ENCODE assay signal across 8 cellular contexts in genomic region chr22:21652547-21653545, GRCh38. TPM values are rescaled to one million over a fixed set of nuclear protein-coding genes. Genes with fewer than 3 reads are reported as not detected.
DNase-seq lines count a peak whose midpoint lies in the region; ATAC-seq and TF ChIP-seq lines count a peak whose summit lies in the region.

No MANE protein-coding gene starts in this region.

- 38% methylated on average over 40 of the region's 40 CpGs for WGBS in thymus

- peaks cover 31% of the 10 kb centered on the region for H3K4me1 Mint-ChIP-seq in T-helper 2 cell treated with Interferon-gamma antibody and Interleukin-4, amounts not matched to agents 5 μg/mL and 100 μg/mL, for 36 hours (ENCODE audit: low read depth)

- no peaks in the 10 kb centered on the region for H3K9me3 Mint-ChIP-seq in T-helper 2 cell treated with Interferon-gamma antibody and Interleukin-4, amounts not matched to agents 5 μg/mL and 100 μg/mL, for 36 hours

- no peak for ATAC-seq in HG03039 (IDR thresholded peaks at IDR 0.05; ENCODE audit: unreplicated experiment)

- H3K27ac ChIP-seq in VCaP (peak overlapping the region; percentile 68; the same call in 1 of the 2 replicates), thymus (ENCODE audit: low read depth) (no peak overlapping the region)

- no peaks in the 10 kb centered on the region for H3K9me3 ChIP-seq in iPS-18c (ENCODE audit: control insufficient read depth, insufficient read depth, low read length)
- no peaks in the 10 kb centered on the region for H3K9me3 ChIP-seq in thymus (ENCODE audit: control insufficient read depth)

- H3K4me1 ChIP-seq in thymus (ENCODE audit: control insufficient read depth, insufficient read depth, low read length), result peaks cover 18% of the 10 kb centered on the region

- no peaks in the 10 kb centered on the region for H3K27me3 Mint-ChIP-seq in T-helper 2 cell treated with Interferon-gamma antibody and Interleukin-4, amounts not matched to agents 5 μg/mL and 100 μg/mL, for 36 hours (ENCODE audit: low read depth)

- peak overlapping the region; percentile 60 for H3K27ac Mint-ChIP-seq in T-helper 2 cell treated with Interferon-gamma antibody and Interleukin-4, amounts not matched to agents 5 μg/mL and 100 μg/mL, for 36 hours

- H3K36me3 ChIP-seq in thymus (ENCODE audit: control insufficient read depth, insufficient read depth), result peaks cover 3% of the 10 kb centered on the region

- H3K27me3 ChIP-seq in thymus (ENCODE audit: control insufficient read depth, insufficient read depth), result no peaks in the 10 kb centered on the region

- H3K4me3 ChIP-seq in iPS-18c (ENCODE audit: insufficient read depth, low read depth, low read length) (peak overlapping the region; percentile 91), thymus (ENCODE audit: low read length) (peak overlapping the region; percentile 46)

- DNase-seq in T-helper 2 cell treated with Interferon-gamma antibody and Interleukin-4, amounts not matched to agents 5 μg/mL and 100 μg/mL, for 36 hours (ENCODE audit: low spot score), result no peak
- DNase-seq in T-helper 2 cell (no peak), NCI-H2227 (lab: John Stamatoyannopoulos, UW; ENCODE audit: unreplicated experiment) (no peak), NCI-H1417 treated with DMSO at 0.1 percent for 48 hours (lab: John Stamatoyannopoulos, UW) (no peak)

- H3K36me3 Mint-ChIP-seq in T-helper 2 cell treated with Interferon-gamma antibody and Interleukin-4, amounts not matched to agents 5 μg/mL and 100 μg/mL, for 36 hours (ENCODE audit: low read depth), result peaks cover 17% of the 10 kb centered on the region

- TF ChIP-seq CTCF in VCaP (conservative IDR thresholded peaks at IDR 0.05), result no peak

- peak overlapping the region; percentile 92 for H3K4me3 Mint-ChIP-seq in T-helper 2 cell treated with Interferon-gamma antibody and Interleukin-4, amounts not matched to agents 5 μg/mL and 100 μg/mL, for 36 hours

RNA-seq across cellular contexts. Expression of gene SDF2L1, which starts 10.7 kb away (rescaled TPM):
- 22.8 TPM for polyA plus RNA-seq in thymus

RNA-seq across cellular contexts. Expression of gene PPIL2, which starts 13.0 kb away (rescaled TPM):
- 48.1 TPM for polyA plus RNA-seq in thymus

RNA-seq across cellular contexts. Expression of gene CCDC116, which starts 20.3 kb away (rescaled TPM):
- polyA plus RNA-seq in thymus, result 1.0 TPM

RNA-seq across cellular contexts. Expression of gene YDJC, which starts 23.0 kb away (rescaled TPM):
- 32.3 TPM for polyA plus RNA-seq in thymus
